Comparison of ENCODE assay signal across 3 cellular contexts in the genomic region with DNA sequence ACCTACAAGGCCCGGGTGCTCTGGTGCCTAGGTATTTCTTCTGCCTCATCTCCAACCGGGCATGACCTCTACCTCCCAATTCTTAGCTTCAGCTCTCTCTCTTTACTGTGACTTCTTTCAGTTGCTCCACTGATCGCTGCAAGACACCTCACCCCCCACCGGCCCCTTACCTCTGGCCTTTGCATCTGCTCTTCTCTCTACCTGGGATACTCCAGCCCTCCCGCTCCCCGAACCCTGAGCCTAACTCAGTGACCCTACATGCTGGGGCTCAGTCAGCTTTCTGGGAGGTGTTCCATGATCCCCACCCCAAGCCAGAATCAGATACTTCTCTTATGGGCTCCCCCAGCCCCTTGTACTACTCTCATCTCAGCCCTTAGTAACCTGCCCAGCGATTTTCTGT.
"Had no signal": no experiment of that assay in that cellular context is flagged by ENCODE, and none has a peak within 500 bp of the region (broad histone marks: within the 10 kb centered on the region; RNA-seq: fewer than 3 reads in every experiment).

No MANE protein-coding gene starts in this region.

- H3K4me3 ChIP-seq: GM12878 had no signal

- DNase-seq: GDM1, GF-D8 had no signal

- ATAC-seq: GM12878 had no signal
